9 cellular contexts compared by ENCODE assay signal in genomic region chr11:118171274-118172062, GRCh38. TPM values are rescaled to one million over a fixed set of nuclear protein-coding genes. Genes with fewer than 3 reads are reported as not detected.
A peak's percentile ranks its signal among the peaks of the same experiment; 100 is the strongest.
DNase-seq lines count a peak whose midpoint lies in the region; ATAC-seq, FAIRE-seq and TF ChIP-seq lines count a peak whose summit lies in the region.
"Had no signal": no experiment of that assay in that cellular context is flagged by ENCODE, and none has a peak within 500 bp of the region (broad histone marks: within the 10 kb centered on the region; RNA-seq: fewer than 3 reads in every experiment).

No MANE protein-coding gene starts in this region.

- peaks cover 12% of the 10 kb centered on the region for H3K27me3 Mint-ChIP-seq in activated naive CD8-positive, alpha-beta T cell treated with anti-CD3 and anti-CD28 coated beads, Interleukin-2, amount 50 U/mL, for 24 hours

- H3K27ac ChIP-seq in SU-DHL-6 (ENCODE audit: low read depth, low read length) (no peak overlapping the region), heart right ventricle (peak overlapping the region in 1 of 10 donors; percentile 36), prostate gland (no peak overlapping the region)

- H3K79me2 ChIP-seq in Loucy (ENCODE audit: insufficient read depth, low read length) (no peaks in the 10 kb centered on the region), SU-DHL-6 (ENCODE audit: insufficient read depth, low read length) (no peaks in the 10 kb centered on the region)

- H3K36me3 Mint-ChIP-seq in activated naive CD8-positive, alpha-beta T cell treated with anti-CD3 and anti-CD28 coated beads, Interleukin-2, amount 50 U/mL, for 24 hours (ENCODE audit: low read depth) = no peaks in the 10 kb centered on the region

- DNase-seq in G401 (ENCODE audit: low spot score) = peak; percentile 87
- DNase-seq in activated naive CD8-positive, alpha-beta T cell treated with anti-CD3 and anti-CD28 coated beads, Interleukin-2, amount 50 U/mL, for 24 hours = peak; percentile 80
- DNase-seq in heart right ventricle = peak; percentile 72 to 78
- DNase-seq in prostate gland (ENCODE audit: low spot score) = peak; percentile 69
- DNase-seq in urothelium cell line (ENCODE audit: low spot score) = peak; percentile 76

- in situ Hi-C loops in G401 (cut with HindIII; ENCODE audit: low sequenced_read_pairs) = loop anchor here (5.0 kb wide), 1 partner anchor 39 kb away; no protein-coding TSS in a partner anchor

- H3K4me3 ChIP-seq in Loucy (ENCODE audit: low read length, poor library complexity, severe bottlenecking) (no peak overlapping the region), SU-DHL-6 (ENCODE audit: insufficient read depth, low read length, poor library complexity, severe bottlenecking) (no peak overlapping the region), heart right ventricle (peak overlapping the region in 4 of 10 donors; percentile 15 to 32 (median 24)), prostate gland (no peak overlapping the region)

- peaks cover 3% of the 10 kb centered on the region for H3K4me1 ChIP-seq in Loucy (ENCODE audit: insufficient read depth, low read length, poor library complexity, severe bottlenecking)
- peaks cover 10 to 48% (median 28%) of the 10 kb centered on the region in 9 donors for H3K4me1 ChIP-seq in heart right ventricle
- H3K4me1 ChIP-seq in prostate gland (replicated peaks) = no peaks in the 10 kb centered on the region

- H3F3A ChIP-seq in Loucy (ENCODE audit: low read depth) = no peaks in the 10 kb centered on the region
- H3F3A ChIP-seq in SU-DHL-6 (ENCODE audit: insufficient read depth) = no peaks in the 10 kb centered on the region

- no peak overlapping the region for H3K27ac Mint-ChIP-seq in activated naive CD8-positive, alpha-beta T cell treated with anti-CD3 and anti-CD28 coated beads, Interleukin-2, amount 50 U/mL, for 24 hours

- peak; percentile 90 for TF ChIP-seq CTCF in Loucy (conservative IDR thresholded peaks at IDR 0.05; ENCODE audit: low read length)
- TF ChIP-seq CTCF in SU-DHL-6 (IDR thresholded peaks at IDR 0.05; ENCODE audit: insufficient read depth, low read length, poor library complexity, severe bottlenecking) = peak; percentile 87
- peak; percentile 83 to 96 (median 93) for TF ChIP-seq CTCF in heart right ventricle (IDR thresholded peaks at IDR 0.05)
- peak; percentile 77 to 91 (median 86) for TF ChIP-seq CTCF in prostate gland (IDR thresholded peaks at IDR 0.05)

- peaks cover 2% of the 10 kb centered on the region for H3K4me1 Mint-ChIP-seq in activated naive CD8-positive, alpha-beta T cell treated with anti-CD3 and anti-CD28 coated beads, Interleukin-2, amount 50 U/mL, for 24 hours

- H3K36me3 ChIP-seq in Loucy (ENCODE audit: insufficient read depth, low read length) (no peaks in the 10 kb centered on the region), SU-DHL-6 (ENCODE audit: low read length) (no peaks in the 10 kb centered on the region), heart right ventricle (peaks cover 0 to 6% (median 0%) of the 10 kb centered on the region in 9 donors), prostate gland (no peaks in the 10 kb centered on the region)

- H3K9me2 ChIP-seq in Loucy (replicated peaks; ENCODE audit: low read depth, low read length) (no peaks in the 10 kb centered on the region), SU-DHL-6 (replicated peaks; ENCODE audit: insufficient read depth, low read length) (no peaks in the 10 kb centered on the region)

- H3K9me3 ChIP-seq in Loucy (ENCODE audit: insufficient read depth, low read depth, low read length) = no peaks in the 10 kb centered on the region
- H3K9me3 ChIP-seq in SU-DHL-6 (ENCODE audit: insufficient read depth, low read length) = no peaks in the 10 kb centered on the region
- no peaks in the 10 kb centered on the region for H3K9me3 ChIP-seq in heart right ventricle
- no peaks in the 10 kb centered on the region for H3K9me3 ChIP-seq in prostate gland

- H3K4me2 ChIP-seq in Loucy (ENCODE audit: low read depth, low read length, poor library complexity, severe bottlenecking) (no peak overlapping the region), SU-DHL-6 (ENCODE audit: low read depth, low read length, poor library complexity, severe bottlenecking) (no peak overlapping the region)

- TF ChIP-seq POLR2A in prostate gland (IDR thresholded peaks at IDR 0.05) = no peak

- H3K9me3 Mint-ChIP-seq in activated naive CD8-positive, alpha-beta T cell treated with anti-CD3 and anti-CD28 coated beads, Interleukin-2, amount 50 U/mL, for 24 hours = no peaks in the 10 kb centered on the region

- H3K4me3 Mint-ChIP-seq in activated naive CD8-positive, alpha-beta T cell treated with anti-CD3 and anti-CD28 coated beads, Interleukin-2, amount 50 U/mL, for 24 hours = no peak overlapping the region

- H3K27me3 ChIP-seq in Loucy (ENCODE audit: insufficient read depth, low read length, poor library complexity, severe bottlenecking) (no peaks in the 10 kb centered on the region), SU-DHL-6 (ENCODE audit: low read length) (no peaks in the 10 kb centered on the region), heart right ventricle (peaks cover 0 to 3% (median 0%) of the 10 kb centered on the region in 7 donors), prostate gland (replicated peaks; ENCODE audit: insufficient read depth) (no peaks in the 10 kb centered on the region)

- intact Hi-C loops in heart right ventricle (cut with DNase I) = loop anchor here in 7 of 10 donors (1.0 to 2.0 kb wide), 3 partner anchors 25 to 27 kb away; no protein-coding TSS in a partner anchor
- intact Hi-C loops in prostate gland (cut with DNase I) = loop anchor here (1.0 kb wide), 1 partner anchor 26 kb away; no protein-coding TSS in a partner anchor

- ATAC-seq in activated naive CD8-positive, alpha-beta T cell treated with anti-CD3 and anti-CD28 coated beads, Interleukin-2, amount 50 U/mL, for 24 hours = peak; percentile 76
- ATAC-seq in heart right ventricle (peak; percentile 45 to 80 (median 72)), HG02885 (IDR thresholded peaks at IDR 0.05; ENCODE audit: poor library complexity, unreplicated experiment) (no peak)

- no peak for FAIRE-seq in urothelium cell line (lab: Jason Lieb, UNC)
- FAIRE-seq: islet of Langerhans had no signal

- 8% methylated on average over 29 of the region's 29 CpGs for WGBS in heart right ventricle, 2 donors
- WGBS in prostate gland = 6% methylated on average over 27 of the region's 29 CpGs

- no peak overlapping the region for H3K9ac ChIP-seq in Loucy (ENCODE audit: low read depth, low read length, poor library complexity, severe bottlenecking)
- H3K9ac ChIP-seq in SU-DHL-6 (ENCODE audit: low read length) = no peak overlapping the region

- H2AFZ ChIP-seq in Loucy (ENCODE audit: low read length) (peak overlapping the region; percentile 78), SU-DHL-6 (ENCODE audit: low read depth, low read length, severe bottlenecking) (no peak overlapping the region)

- H4K20me1 ChIP-seq in Loucy (ENCODE audit: insufficient read depth, low read length, poor library complexity, severe bottlenecking) (no peaks in the 10 kb centered on the region), SU-DHL-6 (ENCODE audit: low read depth, low read length) (no peaks in the 10 kb centered on the region)

RNA-seq across cellular contexts. Expression of gene SCN2B, which starts 5.0 kb away (rescaled TPM):
- total RNA-seq in G401 (2014; rRNA removed; shearing (Covaris generic)) = 0.10 TPM in 1 of 2 replicates, not detected in the other
- total RNA-seq in heart right ventricle (10 to 100 TPM in 8 of 10 donors, 1 to 10 TPM in 2; 5.3 to 26.7 (median 20.9) TPM), prostate gland (1 to 10 TPM in 1 of 2 donors, under 1 TPM in 1; 0.68 to 1.1 TPM)
- polyA plus RNA-seq in heart right ventricle = 1 to 10 TPM; 2.9 to 6.6 TPM

RNA-seq across cellular contexts. Expression of gene SCN4B, which starts 18.8 kb away (rescaled TPM):
- total RNA-seq in G401 (2014; rRNA removed; shearing (Covaris generic)) = not detected in 2 replicates
- total RNA-seq in heart right ventricle (10 to 100 TPM in 5 of 10 donors, 1 to 10 TPM in 5; 5.7 to 17.5 (median 10.3) TPM), prostate gland (1 to 10 TPM; 3.0 to 5.6 TPM)
- 1 to 10 TPM; 5.4 to 8.8 TPM for polyA plus RNA-seq in heart right ventricle

RNA-seq across cellular contexts. Expression of gene JAML, which starts 53.3 kb away (rescaled TPM):
- not detected in 2 replicates for total RNA-seq in G401 (2014; rRNA removed; shearing (Covaris generic))
- total RNA-seq in heart right ventricle = 10 to 100 TPM in 1 of 10 donors, 1 to 10 TPM in 8, under 1 TPM in 1; 0.50 to 19.5 (median 2.1) TPM
- polyA plus RNA-seq in heart right ventricle = 1 to 10 TPM; 1.2 to 2.3 TPM
- 1 to 10 TPM; 2.3 to 8.5 TPM for total RNA-seq in prostate gland
